In genomic region chr20:59055302-59055701, GRCh38 we compare ENCODE assay signal across 1 cellular context.
TF ChIP-seq lines count a peak whose summit lies in the region.

No MANE protein-coding gene starts in this region.

TF ChIP-seq in liver, 16 proteins besides CTCF, POLR2A, EP300 and RAD21 (continued from another document):
- TF ChIP-seq, protein P1, sequence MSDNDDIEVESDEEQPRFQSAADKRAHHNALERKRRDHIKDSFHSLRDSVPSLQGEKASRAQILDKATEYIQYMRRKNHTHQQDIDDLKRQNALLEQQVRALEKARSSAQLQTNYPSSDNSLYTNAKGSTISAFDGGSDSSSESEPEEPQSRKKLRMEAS (IDR thresholded peaks at IDR 0.05), result no peak
- TF ChIP-seq EGR1 (IDR thresholded peaks at IDR 0.05; ENCODE audit: low read depth in 2 of 2), result no peak
